ENCODE assay signal across 8 cellular contexts in the genomic region with DNA sequence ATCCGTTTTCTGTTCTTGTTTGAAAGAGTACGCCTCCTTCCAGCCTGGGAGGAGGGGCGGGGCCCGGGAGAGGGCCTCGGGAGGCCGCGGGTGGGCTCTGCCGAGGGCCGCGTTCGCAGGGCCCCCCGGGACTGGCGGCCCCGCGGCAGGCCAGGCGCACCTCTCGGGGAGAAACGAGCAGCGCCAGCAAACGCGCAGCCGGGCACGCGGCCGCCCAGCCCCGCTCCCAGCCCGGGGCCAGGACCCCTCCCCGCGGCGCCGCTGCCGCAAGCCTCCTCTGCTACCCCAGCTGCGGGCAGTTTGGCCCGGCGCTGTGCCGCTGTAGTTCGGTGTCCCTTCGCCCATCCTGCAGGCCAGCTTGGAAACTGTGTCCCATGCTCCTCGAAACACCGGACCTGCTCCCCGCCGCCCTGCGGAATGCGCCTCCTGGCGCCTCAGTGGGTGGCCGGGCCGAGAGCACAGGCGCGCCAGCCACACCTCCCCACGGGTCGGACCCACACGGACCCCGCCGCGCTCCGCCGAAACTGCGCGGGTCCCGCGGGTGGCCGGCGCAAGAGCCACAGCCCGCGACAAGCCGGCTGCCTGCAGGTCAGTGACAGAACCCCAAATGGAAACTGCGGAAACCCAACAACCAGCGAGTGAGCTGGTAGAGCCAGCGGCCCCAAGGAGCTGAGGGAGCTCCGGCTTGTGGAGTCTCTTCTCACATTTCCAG. TPM values are rescaled to one million over a fixed set of nuclear protein-coding genes. Genes with fewer than 3 reads are reported as not detected.
DNase-seq lines count a peak whose midpoint lies in the region; ATAC-seq, FAIRE-seq and TF ChIP-seq lines count a peak whose summit lies in the region.

No MANE protein-coding gene starts in this region.

- TF ChIP-seq CTCF in D721Med (IDR thresholded peaks at IDR 0.05; ENCODE audit: insufficient read depth, missing control alignments) (peak; percentile 0), RWPE2 (IDR thresholded peaks at IDR 0.05; ENCODE audit: poor library complexity, severe bottlenecking) (no peak), foreskin fibroblast (IDR thresholded peaks at IDR 0.05; ENCODE audit: low read depth, low read length) (no peak)

- no peaks in the 10 kb centered on the region for H3K79me2 ChIP-seq in trophoblast cell (ENCODE audit: control insufficient read depth, insufficient read depth, low read length, poor library complexity)

- H3K36me3 ChIP-seq in RWPE2 (ENCODE audit: low read depth) (no peaks in the 10 kb centered on the region), trophoblast cell (ENCODE audit: control insufficient read depth in 1 of 2, insufficient read depth in 2 of 2, low read length in 2 of 2) (no peaks in the 10 kb centered on the region)

- no peak overlapping the region for H2BK120ac ChIP-seq in trophoblast cell (ENCODE audit: insufficient read depth, low read length, poor library complexity)

- FAIRE-seq in D721Med (lab: Jason Lieb, UNC) (no peak), RCC 7860 (lab: Jason Lieb, UNC) (no peak)

- H4K91ac ChIP-seq in trophoblast cell (ENCODE audit: low read depth, low read length) = no peak overlapping the region

- H3K9me3 ChIP-seq in RWPE2 (ENCODE audit: severe bottlenecking) = no peaks in the 10 kb centered on the region
- peaks cover 17% of the 10 kb centered on the region for H3K9me3 ChIP-seq in trophoblast cell (ENCODE audit: insufficient read depth, low read depth, low read length)

- H3K27me3 ChIP-seq in RWPE2 (ENCODE audit: insufficient read depth, poor library complexity, severe bottlenecking) = peaks cover 62% of the 10 kb centered on the region
- peaks cover 66% of the 10 kb centered on the region for H3K27me3 ChIP-seq in trophoblast cell (ENCODE audit: insufficient read depth, low read length)

- H2AFZ ChIP-seq in trophoblast cell (ENCODE audit: insufficient read depth, low read length, poor library complexity) = peak overlapping the region; percentile 47

- no peak for ATAC-seq in RWPE2 (ENCODE audit: low read depth)

- H3K4me3 ChIP-seq in RWPE2 (ENCODE audit: severe bottlenecking) (peak overlapping the region; percentile 22), foreskin fibroblast (ENCODE audit: low read depth in 1 of 2, low read length in 2 of 2) (peak overlapping the region; percentile 42 to 50), trophoblast cell (ENCODE audit: low read depth, low read length) (peak overlapping the region; percentile 27)

- H4K12ac ChIP-seq in trophoblast cell (ENCODE audit: low read depth, low read length) = no peak overlapping the region

- no peaks in the 10 kb centered on the region for H3K79me1 ChIP-seq in trophoblast cell (ENCODE audit: low read length)

- H3K18ac ChIP-seq in trophoblast cell (ENCODE audit: low read length) = no peak overlapping the region

- WGBS in trophoblast cell (ENCODE audit: extremely low coverage, insufficient coverage, insufficient read length) = no CpG with 5 or more reads among the region's 70 CpGs

- no peak overlapping the region for H4K8ac ChIP-seq in trophoblast cell (ENCODE audit: low read depth, low read length)

- no peak overlapping the region for H3K9ac ChIP-seq in trophoblast cell (ENCODE audit: low read length)

- H2AK5ac ChIP-seq in trophoblast cell (ENCODE audit: low read length) = no peak overlapping the region

- H3K4me1 ChIP-seq in RWPE2 (ENCODE audit: insufficient read depth, poor library complexity, severe bottlenecking) = no peaks in the 10 kb centered on the region
- H3K4me1 ChIP-seq in trophoblast cell (ENCODE audit: control insufficient read depth in 1 of 2, insufficient read depth in 2 of 2, low read length in 2 of 2) = peaks cover 20 to 25% of the 10 kb centered on the region in 2 experiments

- no peak overlapping the region for H3K14ac ChIP-seq in trophoblast cell (ENCODE audit: low read length)

- no peak overlapping the region for H2BK12ac ChIP-seq in trophoblast cell (ENCODE audit: low read length)

- no peak overlapping the region for H2BK5ac ChIP-seq in trophoblast cell (ENCODE audit: low read depth, low read length, poor library complexity)

- H3K4me2 ChIP-seq in trophoblast cell (ENCODE audit: low read length) = peak overlapping the region; percentile 71

- H3K27ac ChIP-seq in RWPE2 (ENCODE audit: poor library complexity, severe bottlenecking) (no peak overlapping the region), trophoblast cell (ENCODE audit: low read depth, low read length) (no peak overlapping the region)

- DNase-seq in D721Med (ENCODE audit: insufficient read length, low spot score) (no peak), RWPE2 (ENCODE audit: low spot score) (no peak), foreskin fibroblast (peak in 1 of 2 donors; percentile 47), trophoblast cell (no peak), occipital lobe (lab: John Stamatoyannopoulos, UW) (no peak), RCC 7860 (ENCODE audit: low spot score) (no peak), NCI-H1105 (lab: John Stamatoyannopoulos, UW) (no peak), RKO (ENCODE audit: low spot score) (no peak)

- no peak overlapping the region for H3K23ac ChIP-seq in trophoblast cell (ENCODE audit: low read length)

- no peak overlapping the region for H3K4ac ChIP-seq in trophoblast cell (ENCODE audit: low read depth, low read length)

RNA-seq across cellular contexts. Expression of a gene that starts 2.2 kb away (rescaled TPM):
- 0.05 and 0.08 TPM in 2 replicates for polyA plus RNA-seq in trophoblast cell (2013)
- 25.7 TPM for total RNA-seq in occipital lobe
